Comparison of ENCODE assay signal across 11 cellular contexts in the genomic region with DNA sequence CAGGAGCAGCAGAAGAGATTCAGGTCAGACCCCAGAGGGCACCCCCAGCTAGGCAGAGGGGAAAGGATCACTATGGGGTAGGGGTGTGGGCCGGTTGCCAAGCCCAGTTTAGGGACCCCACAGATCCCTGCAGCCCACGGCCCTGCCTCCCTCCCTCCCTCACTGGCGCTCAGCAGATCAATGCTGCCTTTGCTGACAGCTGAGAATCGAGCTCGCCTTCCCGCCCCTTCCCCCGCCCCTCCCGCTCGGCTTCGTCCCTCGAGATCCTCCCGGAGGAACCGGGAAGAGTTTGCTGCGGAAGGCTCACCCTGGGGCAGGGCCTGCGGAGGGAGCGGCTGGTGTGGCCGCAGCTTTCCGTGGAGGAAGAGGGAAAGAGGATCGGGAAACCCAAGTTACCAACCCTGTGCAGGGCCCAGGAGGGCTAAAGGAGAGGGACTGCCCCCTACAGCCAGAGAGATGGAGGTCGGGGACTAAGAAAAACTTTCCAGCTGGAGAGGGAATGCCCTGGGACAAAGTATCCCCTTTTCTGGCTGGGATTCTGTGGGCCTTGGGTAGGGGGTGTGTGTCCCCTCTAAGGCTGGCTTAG. TPM values are rescaled to one million over a fixed set of nuclear protein-coding genes. Genes with fewer than 3 reads are reported as not detected.
DNase-seq lines count a peak whose midpoint lies in the region; ATAC-seq and TF ChIP-seq lines count a peak whose summit lies in the region.
"Had no signal": no experiment of that assay in that cellular context is flagged by ENCODE, and none has a peak within 500 bp of the region (broad histone marks: within the 10 kb centered on the region; RNA-seq: fewer than 3 reads in every experiment).

No MANE protein-coding gene starts in this region.

- H3K36me3 ChIP-seq in colonic mucosa (no peaks in the 10 kb centered on the region), mucosa of descending colon (ENCODE audit: low read depth) (no peaks in the 10 kb centered on the region), MG63 (no peaks in the 10 kb centered on the region)

- no peak for TF ChIP-seq CTCF in colonic mucosa (IDR thresholded peaks at IDR 0.05)
- TF ChIP-seq CTCF in mucosa of descending colon (IDR thresholded peaks at IDR 0.05) = no peak

- intact Hi-C loops in colonic mucosa (cut with DNase I) (no loop called here), mucosa of descending colon (cut with DNase I, micrococcal nuclease) (no loop called here)

- in situ Hi-C loops in ACHN (cut with HindIII; ENCODE audit: low pct_ligation_motif_present, low pct_unique_long_range_greater_than_20kb, low sequenced_read_pairs) = loop anchor here (10.0 kb wide), 1 partner anchor 72 kb away; no protein-coding TSS in a partner anchor

- H3K27ac ChIP-seq in colonic mucosa = peak overlapping the region; percentile 17

- H3K9me3 ChIP-seq in colonic mucosa = no peaks in the 10 kb centered on the region
- H3K9me3 ChIP-seq in mucosa of descending colon = no peaks in the 10 kb centered on the region
- H3K9me3 ChIP-seq in MG63 = peaks cover 1% of the 10 kb centered on the region

- DNase-seq in ACHN = peak; percentile 41
- peak; percentile 35 for DNase-seq in HK-2 (ENCODE audit: unreplicated experiment)
- DNase-seq in colonic mucosa = peak; percentile 72
- DNase-seq in mucosa of descending colon = peak; percentile 67 to 81 (median 72)
- no peak for DNase-seq in D341Med (ENCODE audit: low spot score)
- no peak for DNase-seq in cerebellar cortex (ENCODE audit: low spot score)
- no peak for DNase-seq in MG63
- DNase-seq: NCI-H1694 treated with DMSO at 0.1 percent for 48 hours; stimulated activated CD4-positive, alpha-beta T cell treated with anti-CD3 and anti-CD28 coated beads, Interleukin-4, amount 100 ng/mL, for 1 hour had no signal

- H3K9ac ChIP-seq in colonic mucosa (ENCODE audit: low read depth in 2 of 2, low read length in 2 of 2) = peak overlapping the region; percentile 52 to 76

- H3K4me1 ChIP-seq in colonic mucosa (peaks cover 10% of the 10 kb centered on the region), mucosa of descending colon (ENCODE audit: low read depth) (peaks cover 10% of the 10 kb centered on the region)

- H3K4me3 ChIP-seq in colonic mucosa (peak overlapping the region; percentile 43), mucosa of descending colon (no peak overlapping the region), MG63 (no peak overlapping the region)
- H3K4me3 ChIP-seq: GM12878 had no signal

- ATAC-seq in mucosa of descending colon (peak; percentile 71), HG02759 (IDR thresholded peaks at IDR 0.05; ENCODE audit: unreplicated experiment) (no peak)

- H3K27me3 ChIP-seq in colonic mucosa = no peaks in the 10 kb centered on the region
- H3K27me3 ChIP-seq in MG63 = no peaks in the 10 kb centered on the region

RNA-seq across cellular contexts. Expression of a gene that starts 1.1 kb away (rescaled TPM):
- 1 to 10 TPM; 1.8 to 1.9 TPM for total RNA-seq in colonic mucosa
- 10 to 100 TPM in 1 of 3 donors, 1 to 10 TPM in 2; 1.3 to 13.0 (median 2.3) TPM for total RNA-seq in mucosa of descending colon
- not detected in 2 replicates for total RNA-seq in MG63 (2014; rRNA removed; shearing (Covaris generic); ENCODE audit: low replicate concordance)

Comparison
In these comparisons a context has a peak if more than half of its experiments do, and no peak if none do; other contexts are left out.
1. DNase-seq: peak in ACHN (single experiment), HK-2 (single experiment), colonic mucosa (single experiment) and mucosa of descending colon (3 of 3); none in D341Med (single experiment), cerebellar cortex (single experiment) and MG63 (single experiment).